23 cellular contexts compared by ENCODE assay signal in genomic region chr6:15205321-15205720, GRCh38. TPM values are rescaled to one million over a fixed set of nuclear protein-coding genes. Genes with fewer than 3 reads are reported as not detected.
DNase-seq lines count a peak whose midpoint lies in the region; ATAC-seq, FAIRE-seq and TF ChIP-seq lines count a peak whose summit lies in the region.
"Had no signal": no experiment of that assay in that cellular context is flagged by ENCODE, and none has a peak within 500 bp of the region (broad histone marks: within the 10 kb centered on the region; RNA-seq: fewer than 3 reads in every experiment).

No MANE protein-coding gene starts in this region.

- H3F3A ChIP-seq in GM23338 (replicated peaks; ENCODE audit: low read depth) = peaks cover 20% of the 10 kb centered on the region

- H3K4me1 ChIP-seq in GM23338 (ENCODE audit: insufficient read depth) = peaks cover 25% of the 10 kb centered on the region
- H3K4me1 ChIP-seq in H1 (replicated peaks in 1 of 4; ENCODE audit: control insufficient read depth in 3 of 4, insufficient read depth in 4 of 4, low read length in 3 of 4) = peaks cover 2 to 19% (median 10%) of the 10 kb centered on the region in 4 experiments
- H3K4me1 ChIP-seq: BE2C, SJCRH30 had no signal

- no peak overlapping the region for H2AFZ ChIP-seq in GM23338
- no peak overlapping the region for H2AFZ ChIP-seq in H1 (ENCODE audit: low read length)

- H3K4me2 ChIP-seq in GM23338 (no peak overlapping the region), H1 (ENCODE audit: insufficient read depth in 1 of 2, low read depth in 2 of 2, low read length in 2 of 2) (no peak overlapping the region)

- H2BK5ac ChIP-seq in H1 (ENCODE audit: low read depth, low read length) = peak overlapping the region; percentile 93; the same call in 1 of the 2 replicates

- H3K4ac ChIP-seq in H1 (replicated peaks; ENCODE audit: insufficient read length, low read depth, low read length) = peak overlapping the region; percentile 66

- no peak overlapping the region for H2BK15ac ChIP-seq in H1 (ENCODE audit: low read length)

- H3K36me3 ChIP-seq in GM23338 (ENCODE audit: insufficient read depth) (no peaks in the 10 kb centered on the region; the same call in 1 of the 2 replicates), H1 (ENCODE audit: control insufficient read depth in 2 of 4, insufficient read depth in 4 of 4, low read length in 3 of 4) (no peaks in the 10 kb centered on the region)
- H3K36me3 ChIP-seq: BE2C, SJCRH30 had no signal

- no peak overlapping the region for H3K14ac ChIP-seq in H1 (ENCODE audit: insufficient read length)

- peaks cover 38% of the 10 kb centered on the region for H3K4me1 Mint-ChIP-seq in GM23338

- no peak overlapping the region for H4K5ac ChIP-seq in H1 (ENCODE audit: insufficient read length, low read depth, low read length)

- TF ChIP-seq POLR2A in H1 (IDR thresholded peaks at IDR 0.05; ENCODE audit: control extremely low read depth in 1 of 2, low read depth in 2 of 2, low read length in 2 of 2) (no peak), erythroblast (IDR thresholded peaks at IDR 0.05; ENCODE audit: low read length) (no peak)

- no peak overlapping the region for H3K9ac ChIP-seq in H1 (replicated peaks in 1 of 4; ENCODE audit: extremely low read depth in 1 of 4, low read depth in 3 of 4, low read length in 3 of 4)

- H2BK12ac ChIP-seq in H1 (ENCODE audit: low read depth, low read length) = peak overlapping the region; percentile 20; the same call in 1 of the 2 replicates

- H3K4me3 ChIP-seq in GM23338 (no peak overlapping the region), H1 (ENCODE audit: extremely low read depth in 1 of 4, insufficient read depth in 2 of 4, low read depth in 3 of 4, low read length in 4 of 4) (no peak overlapping the region)
- H3K4me3 ChIP-seq: GM23248, SJCRH30 had no signal

- no peak overlapping the region for H3K27ac ChIP-seq in GM23338 (ENCODE audit: low read depth)
- no peak overlapping the region for H3K27ac ChIP-seq in H1 (ENCODE audit: low read depth, low read length)
- H3K27ac ChIP-seq: SJCRH30 had no signal

- H3K9me3 ChIP-seq in H1 (ENCODE audit: insufficient read depth in 2 of 2, low read depth in 1 of 2, low read length in 1 of 2) = no peaks in the 10 kb centered on the region
- H3K9me3 ChIP-seq: BE2C, SJCRH30 had no signal

- no peak overlapping the region for H2AK5ac ChIP-seq in H1 (ENCODE audit: low read depth, low read length)

- no peak for FAIRE-seq in H1 (lab: Jason Lieb, UNC)

- no peaks in the 10 kb centered on the region for H3K27me3 ChIP-seq in GM23338 (ENCODE audit: insufficient read depth)
- no peaks in the 10 kb centered on the region for H3K27me3 ChIP-seq in H1 (replicated peaks in 1 of 4; ENCODE audit: control insufficient read depth in 3 of 4, extremely low read depth in 1 of 4, insufficient read depth in 3 of 4, low read length in 3 of 4)
- H3K27me3 ChIP-seq: BE2C, SJCRH30 had no signal

- peak overlapping the region; percentile 83 for H2BK120ac ChIP-seq in H1 (replicated peaks; ENCODE audit: low read depth, low read length)

- CTCF ChIA-PET in H1 (lab: Charles Lee; ENCODE audit: partially characterized antibody) = interaction anchor here (0.6 to 0.7 kb wide), 3 partner anchors 13 to 1147 kb away, joined by 3 read pairs; no protein-coding TSS in a partner anchor

- H3K27me3 Mint-ChIP-seq in GM23338 (ENCODE audit: insufficient read depth, low read depth, poor library complexity) = peaks cover 17% of the 10 kb centered on the region

- no peaks in the 10 kb centered on the region for H3K9me2 ChIP-seq in GM23338 (ENCODE audit: insufficient read depth)

- intact Hi-C loops in posterior vena cava (cut with DNase I) (no loop called here), Right ventricle myocardium inferior (cut with DNase I) (no loop called here)

- peak overlapping the region; percentile 66; the same call in 1 of the 2 replicates for H2BK20ac ChIP-seq in H1 (ENCODE audit: low read length)

- no peak overlapping the region for H3K56ac ChIP-seq in H1 (replicated peaks; ENCODE audit: insufficient read length, low read depth, low read length)

- H3K79me2 ChIP-seq in GM23338 (replicated peaks; ENCODE audit: insufficient read depth) (0 out of 2 replicates have a peak, but pooled peaks cover under 1% of the 10 kb centered on the region), H1 (ENCODE audit: control insufficient read depth in 1 of 2, insufficient read depth in 2 of 2, low read length in 2 of 2) (0 out of 4 replicates have a peak, but pooled peaks cover 0 to 3% of the 10 kb centered on the region in 2 experiments)

- POLR2A ChIA-PET in H1 (lab: Charles Lee; ENCODE audit: partially characterized antibody) = interaction anchor here (0.6 to 1.0 kb wide), 4 partner anchors 13 to 185 kb away, joined by 3 to 4 read pairs (median 3); no protein-coding TSS in a partner anchor

- ATAC-seq in GM23338 (no peak), Right ventricle myocardium inferior (no peak), HG03439 (IDR thresholded peaks at IDR 0.05; ENCODE audit: unreplicated experiment) (no peak)
- ATAC-seq: SK-N-SH treated with all-trans-retinoic acid at 6 μM for 48 hours had no signal

- no peak for TF ChIP-seq CTCF in GM23338 (conservative IDR thresholded peaks at IDR 0.05; ENCODE audit: low read depth in 2 of 2)
- TF ChIP-seq CTCF in H1 (IDR thresholded peaks at IDR 0.05; ENCODE audit: control extremely low read depth in 1 of 3, insufficient read depth in 1 of 3, low read depth in 1 of 3, low read length in 3 of 3) = no peak

- H4K8ac ChIP-seq in H1 (ENCODE audit: extremely low read depth, insufficient read depth, low read length) = no peak overlapping the region

- no peak for TF ChIP-seq EP300 in H1 (IDR thresholded peaks at IDR 0.05; ENCODE audit: borderline replicate concordance in 1 of 2, low read depth in 2 of 2, low read length in 2 of 2)

- peaks cover 4% of the 10 kb centered on the region for H3K9me3 Mint-ChIP-seq in GM23338

- no peak overlapping the region for H3K23ac ChIP-seq in H1 (ENCODE audit: insufficient read length)

- 92% methylated on average over 4 of the region's 4 CpGs; no CpG with 5 or more reads in 1 of the 2 experiments for WGBS in H1 (ENCODE audit: extremely low coverage in 1 of 2, insufficient coverage in 1 of 2, insufficient read length in 1 of 2, insufficient replicate concordance in 2 of 2, low coverage in 1 of 2, low lambda C conversion rate in 2 of 2, missing lambda C conversion rate in 1 of 2), 2 experiments

- DNase-seq in GM23338 (ENCODE audit: low spot score) (no peak), H1 (ENCODE audit: low read depth in 1 of 2, low spot score in 2 of 2) (no peak), kidney glomerular epithelial cell (lab: John Stamatoyannopoulos, UW) (peak; percentile 5), posterior vena cava (ENCODE audit: low spot score) (peak; percentile 10), Right ventricle myocardium inferior (ENCODE audit: missing footprints) (no peak), occipital lobe (lab: John Stamatoyannopoulos, UW) (no peak), erythroblast (lab: John Stamatoyannopoulos, UW) (no peak)
- DNase-seq: 8988T, ACHN, BE2C, DMS153, GM23248, HCEC 1CT, Karpas-422, NCI-H1092 treated with DMSO at 0.1 percent for 48 hours, NCI-H1436, NCI-H187, NCI-H2171 treated with DMSO at 0.1 percent for 48 hours, NCI-H524 treated with DMSO at 0.1 percent for 48 hours, NCI-H774, SJCRH30 had no signal

- peaks cover 10% of the 10 kb centered on the region; the same call in 2 of the 3 replicates for H3K36me3 Mint-ChIP-seq in GM23338 (ENCODE audit: low read depth)

- peak overlapping the region; percentile 26 for H3K18ac ChIP-seq in H1 (ENCODE audit: extremely low read depth, low read length)

- no peak overlapping the region for H4K91ac ChIP-seq in H1 (replicated peaks; ENCODE audit: insufficient read length, low read length)

- no peaks in the 10 kb centered on the region for H4K20me1 ChIP-seq in GM23338 (replicated peaks; ENCODE audit: insufficient read depth)
- H4K20me1 ChIP-seq in H1 (replicated peaks in 1 of 2; ENCODE audit: control insufficient read depth in 1 of 2, insufficient read depth in 2 of 2, low read length in 2 of 2) = no peaks in the 10 kb centered on the region

- no peaks in the 10 kb centered on the region for H3K79me1 ChIP-seq in H1 (ENCODE audit: low read depth, low read length)

- TF ChIP-seq RAD21 in H1 (IDR thresholded peaks at IDR 0.05 in 1 of 2, conservative IDR thresholded peaks at IDR 0.05 in 1 of 2; ENCODE audit: low read depth in 2 of 2, low read length in 2 of 2) = no peak

- H3K27ac Mint-ChIP-seq in GM23338 = peak overlapping the region; percentile 62; the same call in 1 of the 2 replicates

- H3K4me3 Mint-ChIP-seq in GM23338 = no peak overlapping the region

- H3K23me2 ChIP-seq in H1 (ENCODE audit: low read depth, low read length) = no peaks in the 10 kb centered on the region

TF ChIP-seq in GM23338, 12 proteins besides CTCF, POLR2A, EP300 and RAD21 (continues in another document):
- no peak for TF ChIP-seq NANOG (IDR thresholded peaks at IDR 0.05; ENCODE audit: borderline replicate concordance)

TF ChIP-seq in H1, 55 proteins besides CTCF, POLR2A, EP300 and RAD21 (continues in another document):
- TF ChIP-seq JUND (IDR thresholded peaks at IDR 0.05; ENCODE audit: low read length) (no peak), HDAC6 (IDR thresholded peaks at IDR 0.05; ENCODE audit: low read depth, low read length) (no peak), BRCA1 (IDR thresholded peaks at IDR 0.05; ENCODE audit: low read depth, low read length) (no peak), SIN3A (conservative IDR thresholded peaks at IDR 0.05 in 1 of 2, IDR thresholded peaks at IDR 0.05 in 1 of 2; ENCODE audit: low read depth in 1 of 2, low read length in 2 of 2) (no peak), SRF (IDR thresholded peaks at IDR 0.05; ENCODE audit: low read depth, low read length) (no peak), CEBPB (IDR thresholded peaks at IDR 0.05; ENCODE audit: low read depth, low read length) (no peak), SP4 (IDR thresholded peaks at IDR 0.05; ENCODE audit: low read length) (no peak), BCL11A (IDR thresholded peaks at IDR 0.05; ENCODE audit: low read depth in 2 of 2, low read length in 2 of 2) (no peak), RBBP5 (IDR thresholded peaks at IDR 0.05; ENCODE audit: borderline replicate concordance, low read depth, low read length) (no peak)

RNA-seq across cellular contexts. Expression of gene JARID2, which starts 40.5 kb away (rescaled TPM):
- total RNA-seq in GM23338 (2014; rRNA removed; shearing (Covaris generic)) = 177 and 196 TPM in 2 replicates
- polyA plus RNA-seq in GM23338 (2016; fragmentation: Nextera tagmentation; extraction: Ambion mirVana) = 87.6 and 92.8 TPM in 2 replicates
- total RNA-seq in H1 (2021; fragmentation: NEBNext Ultra II Directional; extraction: Animal tissue kit (Norgen Biotek cat#: 25700)) = 237 and 239 TPM in 2 replicates
- polyA plus RNA-seq in H1 (2011; rRNA removed) = 60.1 and 75.5 TPM in 2 replicates
- 100 TPM for polyA plus RNA-seq in H1 (2011; cell fraction: cytosol; rRNA removed)
- polyA plus RNA-seq in H1 (2011; cell fraction: nucleus; rRNA removed) = 111 TPM
- polyA plus RNA-seq in H1 (2012, experiment 1 of 2) = 103 to 131 TPM (median 115 TPM) in 4 replicates
- polyA plus RNA-seq in H1 (2012, experiment 2 of 2) = 14.2 TPM
- 237 TPM for polyA plus RNA-seq in H1 (2013, experiment 1 of 2)
- 255 TPM for polyA plus RNA-seq in H1 (2013, experiment 2 of 2)
- 153 and 170 TPM in 2 replicates for polyA minus RNA-seq in H1 (2011; rRNA and poly(A)+ RNA removed)
- polyA minus RNA-seq in H1 (2011; cell fraction: cytosol; rRNA and poly(A)+ RNA removed) = 113 TPM
- polyA minus RNA-seq in H1 (2011; cell fraction: nucleus; rRNA and poly(A)+ RNA removed) = 104 TPM
- total RNA-seq in posterior vena cava = 1 to 10 TPM; 8.3 to 9.5 TPM
- total RNA-seq in Right ventricle myocardium inferior = 8.4 TPM
- total RNA-seq in occipital lobe = 18.6 TPM

Comparison
In these comparisons a context has a peak if more than half of its experiments do, and no peak if none do; other contexts are left out.
1. DNase-seq: peak in kidney glomerular epithelial cell (single experiment) and posterior vena cava (single experiment); none in GM23338 (single experiment), H1 (0 of 2), Right ventricle myocardium inferior (single experiment), occipital lobe (single experiment) and erythroblast (0 of 2).